In the genomic region with DNA sequence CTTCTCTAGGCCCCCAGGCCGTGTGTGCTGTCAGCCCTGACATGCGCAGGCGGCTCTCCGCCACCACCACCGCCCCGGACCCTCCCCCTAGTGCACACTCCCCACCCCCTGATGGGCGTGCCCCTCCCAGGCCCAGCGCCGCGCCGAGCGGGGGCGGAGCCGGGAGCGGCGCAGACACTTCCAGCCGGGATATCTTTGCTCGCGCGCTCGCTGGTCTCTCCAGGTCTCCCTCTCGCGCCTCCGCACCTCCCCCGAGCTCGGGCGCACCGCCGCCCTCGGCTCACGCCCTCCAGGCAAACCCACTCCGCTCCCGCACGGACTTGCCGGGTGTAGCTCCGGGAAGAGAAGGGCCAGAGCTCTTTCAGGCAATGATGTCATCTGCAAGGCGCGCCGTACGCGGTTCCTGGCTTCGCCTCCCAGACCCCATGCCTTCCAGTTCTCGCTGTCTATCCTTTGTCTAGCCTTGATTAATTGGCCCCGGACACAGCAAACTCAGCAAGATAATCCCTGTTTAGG, we compare ENCODE assay signal across 8 cellular contexts. TPM values are rescaled to one million over a fixed set of nuclear protein-coding genes. Genes with fewer than 3 reads are reported as not detected.
DNase-seq lines count a peak whose midpoint lies in the region; ATAC-seq, FAIRE-seq and TF ChIP-seq lines count a peak whose summit lies in the region.

A gene with protein sequence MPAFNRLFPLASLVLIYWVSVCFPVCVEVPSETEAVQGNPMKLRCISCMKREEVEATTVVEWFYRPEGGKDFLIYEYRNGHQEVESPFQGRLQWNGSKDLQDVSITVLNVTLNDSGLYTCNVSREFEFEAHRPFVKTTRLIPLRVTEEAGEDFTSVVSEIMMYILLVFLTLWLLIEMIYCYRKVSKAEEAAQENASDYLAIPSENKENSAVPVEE (minus strand): TSS at position 59 of the 516 bp plus-strand sequence. CDS start 823 bp downstream, outside the sequence.

- no peaks in the 10 kb centered on the region for H3K36me3 Mint-ChIP-seq in CD8-positive, alpha-beta T cell

- H3K4me1 ChIP-seq in CD8-positive, alpha-beta T cell (ENCODE audit: insufficient read depth, low read length): peaks cover 13% of the 10 kb centered on the region
- H3K4me1 ChIP-seq in HEK293 (ENCODE audit: control insufficient read depth, insufficient read depth, low read length) (no peaks in the 10 kb centered on the region), left ventricle myocardium inferior (peaks cover 27% of the 10 kb centered on the region), pancreas (peaks cover 0 to 4% (median 0%) of the 10 kb centered on the region in 3 donors)

- peak within 1 kb of the TSS; percentile 64 for H3K4me3 Mint-ChIP-seq in CD8-positive, alpha-beta T cell

- no peaks in the 10 kb centered on the region for H3K36me3 ChIP-seq in CD8-positive, alpha-beta T cell (ENCODE audit: insufficient read depth, low read length)
- H3K36me3 ChIP-seq in HEK293 (ENCODE audit: control insufficient read depth in 2 of 2, insufficient read depth in 1 of 2, low read length in 2 of 2) (no peaks in the 10 kb centered on the region), left ventricle myocardium inferior (no peaks in the 10 kb centered on the region), pancreas (no peaks in the 10 kb centered on the region)

- H3K4me1 Mint-ChIP-seq in CD8-positive, alpha-beta T cell (ENCODE audit: low read depth): peaks cover 19% of the 10 kb centered on the region

- peaks cover 42% of the 10 kb centered on the region for H3K27me3 Mint-ChIP-seq in CD8-positive, alpha-beta T cell (ENCODE audit: low read depth)

- no peak within 1 kb of the TSS for H3K27ac ChIP-seq in CD8-positive, alpha-beta T cell (ENCODE audit: low read depth, low read length)
- H3K27ac ChIP-seq in HEK293 (ENCODE audit: extremely low read depth, low read depth, low read length): 0 out of 2 replicates have a peak within 1 kb of the TSS, but pooled peaks have one; percentile 5
- H3K27ac ChIP-seq in angular gyrus (ENCODE audit: low read depth, low read length): peak within 1 kb of the TSS; percentile 56
- peak within 1 kb of the TSS; percentile 81 for H3K27ac ChIP-seq in left ventricle myocardium inferior (replicated peaks)
- peak within 1 kb of the TSS; percentile 21 to 66 (median 42) for H3K27ac ChIP-seq in pancreas

- no peaks in the 10 kb centered on the region for H3K9me3 ChIP-seq in CD8-positive, alpha-beta T cell (ENCODE audit: low read length)
- H3K9me3 ChIP-seq in HEK293 (ENCODE audit: control insufficient read depth, insufficient read depth, low read depth, low read length) (no peaks in the 10 kb centered on the region), left ventricle myocardium inferior (replicated peaks) (no peaks in the 10 kb centered on the region), pancreas (no peaks in the 10 kb centered on the region)

- peak within 1 kb of the TSS; percentile 45 for H3K4me3 ChIP-seq in CD8-positive, alpha-beta T cell (ENCODE audit: low read depth, low read length)
- H3K4me3 ChIP-seq in HEK293 (ENCODE audit: low read depth, low read length) (peak within 1 kb of the TSS; percentile 61), left ventricle myocardium inferior (peak within 1 kb of the TSS; percentile 76), pancreas (peak within 1 kb of the TSS; percentile 53 to 78 (median 74))

- 0 to 1% methylated on average over 40 to 44 of the region's 44 CpGs for WGBS in pancreas, 2 donors

- no peaks in the 10 kb centered on the region for H3K9me3 Mint-ChIP-seq in CD8-positive, alpha-beta T cell

- H3K27me3 ChIP-seq in CD8-positive, alpha-beta T cell (ENCODE audit: insufficient read depth, low read length): peaks cover 25% of the 10 kb centered on the region
- peaks cover 31% of the 10 kb centered on the region for H3K27me3 ChIP-seq in left ventricle myocardium inferior (ENCODE audit: low read depth)
- peaks cover 0 to 15% (median 0%) of the 10 kb centered on the region in 4 donors for H3K27me3 ChIP-seq in pancreas

- DNase-seq in CD8-positive, alpha-beta T cell: no peak
- DNase-seq in NCI-H524 (lab: John Stamatoyannopoulos, UW) (peak; percentile 79 to 91), left ventricle myocardium inferior (peak; percentile 70), pancreas (peak; percentile 79 to 91 (median 83)), epidermal melanocyte (ENCODE audit: insufficient read length, low spot score) (no peak)

- POLR2A ChIA-PET in CD8-positive, alpha-beta T cell (lab: Charles Lee): no interaction called here
- POLR2A ChIA-PET in HEK293 (lab: Yijun Ruan, JAX): interaction anchor here (1.5 kb wide), 1 partner anchor 17 kb away, joined by 5 read pairs; no protein-coding TSS in a partner anchor

- ATAC-seq in CD8-positive, alpha-beta T cell: no peak
- ATAC-seq in pancreas (peak; percentile 98 to 99 (median 99)), GM21576 (IDR thresholded peaks at IDR 0.05; ENCODE audit: unreplicated experiment) (no peak)

- H3K27ac Mint-ChIP-seq in CD8-positive, alpha-beta T cell: no peak within 1 kb of the TSS

- FAIRE-seq in pancreas (lab: Jason Lieb, UNC): no peak

- intact Hi-C loops in CD8-positive, alpha-beta T cell (cut with DNase I, micrococcal nuclease): no loop called here
- intact Hi-C loops in left ventricle myocardium inferior (cut with micrococcal nuclease): no loop called here
- intact Hi-C loops in pancreas (cut with DNase I): no loop called here

- TF ChIP-seq CTCF in CD8-positive, alpha-beta T cell (IDR thresholded peaks at IDR 0.05): no peak
- no peak for TF ChIP-seq CTCF in HEK293 (tag by site-specific recombination; IDR thresholded peaks at IDR 0.05)
- TF ChIP-seq CTCF in left ventricle myocardium inferior (IDR thresholded peaks at IDR 0.05; ENCODE audit: borderline replicate concordance): no peak
- no peak for TF ChIP-seq CTCF in pancreas (IDR thresholded peaks at IDR 0.05)

- CTCF ChIA-PET in CD8-positive, alpha-beta T cell (lab: Charles Lee): interaction anchor here (1.2 to 1.5 kb wide), 2 partner anchors 13 to 53 kb away, joined by 3 to 6 read pairs; no protein-coding TSS in a partner anchor
- CTCF ChIA-PET in HEK293 (lab: Yijun Ruan, JAX): interaction anchor here (0.6 to 6.1 kb wide), 6 partner anchors 14 to 147 kb away, joined by 3 to 69 read pairs (median 7); no protein-coding TSS in a partner anchor

TF ChIP-seq in HEK293, 187 proteins besides CTCF, POLR2A, EP300 and RAD21 (continues in another document):
- TF ChIP-seq ZNF843 (tag by site-specific recombination; IDR thresholded peaks at IDR 0.05) (0 out of 2 replicates have a peak, but pooled peaks have one; percentile 18), ZNF548 (tag by site-specific recombination; IDR thresholded peaks at IDR 0.05) (no peak), SP3 (tag by site-specific recombination; IDR thresholded peaks at IDR 0.05) (peak; percentile 87), HOXA7 (CRISPR knock-in tag; IDR thresholded peaks at IDR 0.05; ENCODE audit: borderline replicate concordance) (no peak), GLIS2 (tag by site-specific recombination; IDR thresholded peaks at IDR 0.05) (peak; percentile 78), ZBTB17 (tag by site-specific recombination; IDR thresholded peaks at IDR 0.05) (peak; percentile 69; the same call in 1 of the 2 replicates), ZNF274 (IDR thresholded peaks at IDR 0.05; ENCODE audit: low read length) (no peak), ZNF274 (tag by site-specific recombination; IDR thresholded peaks at IDR 0.05; ENCODE audit: borderline replicate concordance) (no peak), ZEB2 (tag by site-specific recombination; IDR thresholded peaks at IDR 0.05) (peak; percentile 48; the same call in 1 of the 2 replicates), ZBTB20 (tag by site-specific recombination; IDR thresholded peaks at IDR 0.05) (peak; percentile 72), ZFP41 (tag by site-specific recombination; IDR thresholded peaks at IDR 0.05; ENCODE audit: borderline replicate concordance) (no peak), KLF10 (tag by site-specific recombination; IDR thresholded peaks at IDR 0.05) (peak; percentile 59; the same call in 1 of the 2 replicates), ZBTB21 (tag by site-specific recombination; IDR thresholded peaks at IDR 0.05) (peak; percentile 61), ZFP37 (tag by site-specific recombination; IDR thresholded peaks at IDR 0.05) (no peak), ZNF629 (tag by site-specific recombination; IDR thresholded peaks at IDR 0.05) (peak; percentile 69), ZNF366 (tag by site-specific recombination; conservative IDR thresholded peaks at IDR 0.05) (peak; percentile 31; the same call in 1 of the 2 replicates)
- TF ChIP-seq, protein P1, sequence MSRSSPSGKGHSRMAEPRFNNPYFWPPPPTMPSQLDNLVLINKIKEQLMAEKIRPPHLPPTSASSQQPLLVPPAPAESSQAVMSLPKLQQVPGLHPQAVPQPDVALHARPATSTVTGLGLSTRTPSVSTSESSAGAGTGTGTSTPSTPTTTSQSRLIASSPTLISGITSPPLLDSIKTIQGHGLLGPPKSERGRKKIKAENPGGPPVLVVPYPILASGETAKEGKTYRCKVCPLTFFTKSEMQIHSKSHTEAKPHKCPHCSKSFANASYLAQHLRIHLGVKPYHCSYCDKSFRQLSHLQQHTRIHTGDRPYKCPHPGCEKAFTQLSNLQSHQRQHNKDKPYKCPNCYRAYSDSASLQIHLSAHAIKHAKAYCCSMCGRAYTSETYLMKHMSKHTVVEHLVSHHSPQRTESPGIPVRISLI (tag by site-specific recombination; IDR thresholded peaks at IDR 0.05): no peak
- TF ChIP-seq, protein P2, sequence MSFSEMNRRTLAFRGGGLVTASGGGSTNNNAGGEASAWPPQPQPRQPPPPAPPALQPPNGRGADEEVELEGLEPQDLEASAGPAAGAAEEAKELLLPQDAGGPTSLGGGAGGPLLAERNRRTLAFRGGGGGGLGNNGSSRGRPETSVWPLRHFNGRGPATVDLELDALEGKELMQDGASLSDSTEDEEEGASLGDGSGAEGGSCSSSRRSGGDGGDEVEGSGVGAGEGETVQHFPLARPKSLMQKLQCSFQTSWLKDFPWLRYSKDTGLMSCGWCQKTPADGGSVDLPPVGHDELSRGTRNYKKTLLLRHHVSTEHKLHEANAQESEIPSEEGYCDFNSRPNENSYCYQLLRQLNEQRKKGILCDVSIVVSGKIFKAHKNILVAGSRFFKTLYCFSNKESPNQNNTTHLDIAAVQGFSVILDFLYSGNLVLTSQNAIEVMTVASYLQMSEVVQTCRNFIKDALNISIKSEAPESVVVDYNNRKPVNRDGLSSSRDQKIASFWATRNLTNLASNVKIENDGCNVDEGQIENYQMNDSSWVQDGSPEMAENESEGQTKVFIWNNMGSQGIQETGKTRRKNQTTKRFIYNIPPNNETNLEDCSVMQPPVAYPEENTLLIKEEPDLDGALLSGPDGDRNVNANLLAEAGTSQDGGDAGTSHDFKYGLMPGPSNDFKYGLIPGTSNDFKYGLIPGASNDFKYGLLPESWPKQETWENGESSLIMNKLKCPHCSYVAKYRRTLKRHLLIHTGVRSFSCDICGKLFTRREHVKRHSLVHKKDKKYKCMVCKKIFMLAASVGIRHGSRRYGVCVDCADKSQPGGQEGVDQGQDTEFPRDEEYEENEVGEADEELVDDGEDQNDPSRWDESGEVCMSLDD (tag by site-specific recombination; IDR thresholded peaks at IDR 0.05): no peak

RNA-seq across cellular contexts. Expression of the gene that starts here (rescaled TPM):
- total RNA-seq in CD8-positive, alpha-beta T cell: not detected
- total RNA-seq in left ventricle myocardium inferior: 1.9 TPM
- 1 to 10 TPM in 3 of 6 donors, under 1 TPM in 3; 0.44 to 1.7 (median 0.92) TPM for total RNA-seq in pancreas
- 1 to 10 TPM in 1 of 2 donors, under 1 TPM in 1; 0.87 to 4.5 TPM for polyA plus RNA-seq in pancreas

Comparison
In these comparisons a context has a peak if more than half of its experiments do, and no peak if none do; other contexts are left out.
1. ATAC-seq: peak in pancreas (4 of 4); none in CD8-positive, alpha-beta T cell (single experiment) and GM21576 (single experiment).
2. DNase-seq: peak in NCI-H524 (2 of 2), left ventricle myocardium inferior (single experiment) and pancreas (6 of 6); none in CD8-positive, alpha-beta T cell (0 of 7) and epidermal melanocyte (single experiment).
3. Peak in every context shown above with its lines, with median percentiles within 50 percentile points of each other: H3K4me3 ChIP-seq.